22 cellular contexts compared by ENCODE assay signal in genomic region chr14:106809615-106810014, GRCh38.
"Had no signal": no experiment of that assay in that cellular context is flagged by ENCODE, and none has a peak within 500 bp of the region (broad histone marks: within the 10 kb centered on the region; RNA-seq: fewer than 3 reads in every experiment).

No MANE protein-coding gene starts in this region.

- H3K27ac ChIP-seq: esophagus squamous epithelium, left lung, lower lobe of right lung, neural progenitor cell, stomach, thyroid gland, upper lobe of left lung, vagina had no signal

- H3K4me3 Mint-ChIP-seq: activated T-helper 1 cell treated with anti-CD3 and anti-CD28 coated beads, Interleukin-12 subunit alpha, Interleukin-12 subunit beta, Interleukin-2, Interleukin-4 antibody, amounts not matched to agents 30 ng/mL and 10 ng/mL and 1 ng/mL, durations not matched to agents 14 hours and 24 hours and 36 hours; natural killer cell; neural progenitor cell had no signal

- FAIRE-seq: colon, islet of Langerhans had no signal

- H3K36me3 Mint-ChIP-seq: natural killer cell, neural progenitor cell had no signal

- H3K27ac Mint-ChIP-seq: activated T-helper 1 cell treated with anti-CD3 and anti-CD28 coated beads, Interleukin-12 subunit alpha, Interleukin-12 subunit beta, Interleukin-2, Interleukin-4 antibody, amounts not matched to agents 30 ng/mL and 10 ng/mL and 1 ng/mL, durations not matched to agents 14 hours and 24 hours and 36 hours; natural killer cell; neural progenitor cell had no signal

- ATAC-seq: left lung, lower lobe of right lung, right cardiac atrium had no signal

- DNase-seq: activated CD4-positive, alpha-beta T cell treated with anti-CD3 and anti-CD28 coated beads, Interleukin-2, amount 50 U/mL, for 1 hour; activated CD4-positive, CD25-positive, alpha-beta regulatory T cell treated with anti-CD3 and anti-CD28 coated beads, Interleukin-2, amount 50 U/mL, for 72 hours; activated effector memory CD4-positive, alpha-beta T cell treated with anti-CD3 and anti-CD28 coated beads, Interleukin-2, amount 50 U/mL, for 16 hours; activated naive CD4-positive, alpha-beta T cell treated with anti-CD3 and anti-CD28 coated beads, Interleukin-2, amount 50 U/mL, for 16 hours; dermis blood vessel endothelial cell; effector CD4-positive, alpha-beta T cell; esophagus squamous epithelium; left lung; lower lobe of right lung; mesendoderm; natural killer cell; posterior cingulate gyrus; right cardiac atrium; stimulated activated CD4-positive, alpha-beta T cell treated with anti-CD3 and anti-CD28 coated beads, Interleukin-2, amount 100 ng/mL, for 48 hours; stomach; thyroid gland; upper lobe of left lung had no signal

- H3K9me3 Mint-ChIP-seq: activated T-helper 1 cell treated with anti-CD3 and anti-CD28 coated beads, Interleukin-12 subunit alpha, Interleukin-12 subunit beta, Interleukin-2, Interleukin-4 antibody, amounts not matched to agents 30 ng/mL and 10 ng/mL and 1 ng/mL, durations not matched to agents 14 hours and 24 hours and 36 hours; natural killer cell had no signal

- H3K4me1 Mint-ChIP-seq: natural killer cell, neural progenitor cell had no signal

- H3K27me3 ChIP-seq: neural progenitor cell, thyroid gland, upper lobe of left lung, vagina had no signal

- H3K4me1 ChIP-seq: esophagus squamous epithelium, left lung, lower lobe of right lung, neural progenitor cell, stomach, thyroid gland, upper lobe of left lung, vagina had no signal
